Comparison of ENCODE assay signal across 21 cellular contexts in the genomic region with DNA sequence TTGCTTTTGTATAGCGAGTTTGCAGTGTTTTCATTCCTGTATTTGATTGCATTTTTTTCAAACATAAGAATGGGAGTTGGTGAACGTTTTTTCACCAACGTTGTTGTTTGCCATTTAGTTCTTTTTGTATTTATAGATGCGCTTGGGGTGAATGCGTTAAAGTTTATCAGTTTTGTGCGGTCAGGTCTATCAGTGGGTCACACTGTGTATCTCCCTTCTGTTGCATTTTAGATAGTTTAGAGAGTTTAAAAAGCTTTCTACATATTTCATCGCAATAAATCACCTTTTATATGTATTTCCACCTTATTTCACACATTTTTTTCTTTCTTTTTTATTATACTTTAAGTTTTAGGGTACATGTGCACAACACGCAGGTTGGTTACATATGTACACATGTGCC.
"Had no signal": no experiment of that assay in that cellular context is flagged by ENCODE, and none has a peak within 500 bp of the region (broad histone marks: within the 10 kb centered on the region; RNA-seq: fewer than 3 reads in every experiment).

No MANE protein-coding gene starts in this region.

- ATAC-seq: effector memory CD8-positive, alpha-beta T cell; esophagus mucosa; gastrocnemius medialis; heart right ventricle; left cardiac atrium; left lung; left ventricle myocardium superior; lower lobe of right lung; naive thymus-derived CD4-positive, alpha-beta T cell; natural killer cell had no signal

- DNase-seq: cortex of kidney; effector CD8-positive, alpha-beta T cell; effector memory CD8-positive, alpha-beta T cell; endodermal cell; erythroblast; esophagus squamous epithelium; foreskin fibroblast; foreskin melanocyte; gastrocnemius medialis; glutamatergic neuron; head of caudate nucleus; heart right ventricle; hippocampal formation; left cardiac atrium; left lung; left ventricle myocardium superior; lower lobe of right lung; mesenchymal stem cell; naive thymus-derived CD4-positive, alpha-beta T cell; natural killer cell had no signal
